Comparison of ENCODE assay signal across 1 cellular context in the genomic region with DNA sequence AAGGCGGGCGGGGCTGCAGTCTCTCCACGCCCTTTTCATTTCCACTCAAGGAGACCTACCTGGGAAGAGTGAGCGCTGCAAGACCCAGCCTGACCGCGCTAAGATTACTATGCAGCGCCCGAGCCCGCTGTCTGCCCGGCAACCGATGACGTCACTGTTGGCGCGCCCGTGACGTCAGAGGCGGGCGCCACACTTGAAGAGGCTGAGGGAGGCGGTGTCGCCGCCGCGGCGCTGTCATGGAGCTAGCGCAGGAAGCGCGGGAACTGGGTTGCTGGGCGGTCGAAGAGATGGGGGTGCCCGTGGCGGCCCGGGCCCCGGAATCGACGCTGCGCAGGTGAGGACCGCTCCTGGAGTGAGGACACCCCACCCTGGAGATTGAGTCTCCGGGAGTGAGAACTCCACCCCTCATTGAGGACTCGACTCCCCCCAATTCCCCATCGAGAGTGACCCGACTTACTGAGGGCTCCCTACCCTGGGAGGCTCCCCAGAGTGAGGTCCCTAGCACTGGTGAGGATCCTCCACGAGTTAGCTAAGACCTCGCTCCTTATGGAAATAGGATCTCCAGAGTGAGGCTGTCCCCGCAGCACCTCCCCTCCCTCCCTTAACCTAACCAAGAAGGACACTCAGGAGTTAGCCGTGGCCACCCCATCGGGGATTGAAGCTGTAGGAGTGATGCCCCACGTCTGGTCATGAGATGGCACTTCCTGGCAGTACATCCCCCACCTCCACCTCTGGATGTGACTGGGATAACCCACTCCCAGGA.
TF ChIP-seq lines count a peak whose summit lies in the region.

A gene with protein sequence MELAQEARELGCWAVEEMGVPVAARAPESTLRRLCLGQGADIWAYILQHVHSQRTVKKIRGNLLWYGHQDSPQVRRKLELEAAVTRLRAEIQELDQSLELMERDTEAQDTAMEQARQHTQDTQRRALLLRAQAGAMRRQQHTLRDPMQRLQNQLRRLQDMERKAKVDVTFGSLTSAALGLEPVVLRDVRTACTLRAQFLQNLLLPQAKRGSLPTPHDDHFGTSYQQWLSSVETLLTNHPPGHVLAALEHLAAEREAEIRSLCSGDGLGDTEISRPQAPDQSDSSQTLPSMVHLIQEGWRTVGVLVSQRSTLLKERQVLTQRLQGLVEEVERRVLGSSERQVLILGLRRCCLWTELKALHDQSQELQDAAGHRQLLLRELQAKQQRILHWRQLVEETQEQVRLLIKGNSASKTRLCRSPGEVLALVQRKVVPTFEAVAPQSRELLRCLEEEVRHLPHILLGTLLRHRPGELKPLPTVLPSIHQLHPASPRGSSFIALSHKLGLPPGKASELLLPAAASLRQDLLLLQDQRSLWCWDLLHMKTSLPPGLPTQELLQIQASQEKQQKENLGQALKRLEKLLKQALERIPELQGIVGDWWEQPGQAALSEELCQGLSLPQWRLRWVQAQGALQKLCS (plus strand): TSS at position 177 of the 763 bp plus-strand sequence. CDS start 60 bp downstream, at position 237.

TF ChIP-seq in K562, 482 proteins besides CTCF, POLR2A, EP300 and RAD21 (continued from another document and continues in another):
- TF ChIP-seq, protein P1, sequence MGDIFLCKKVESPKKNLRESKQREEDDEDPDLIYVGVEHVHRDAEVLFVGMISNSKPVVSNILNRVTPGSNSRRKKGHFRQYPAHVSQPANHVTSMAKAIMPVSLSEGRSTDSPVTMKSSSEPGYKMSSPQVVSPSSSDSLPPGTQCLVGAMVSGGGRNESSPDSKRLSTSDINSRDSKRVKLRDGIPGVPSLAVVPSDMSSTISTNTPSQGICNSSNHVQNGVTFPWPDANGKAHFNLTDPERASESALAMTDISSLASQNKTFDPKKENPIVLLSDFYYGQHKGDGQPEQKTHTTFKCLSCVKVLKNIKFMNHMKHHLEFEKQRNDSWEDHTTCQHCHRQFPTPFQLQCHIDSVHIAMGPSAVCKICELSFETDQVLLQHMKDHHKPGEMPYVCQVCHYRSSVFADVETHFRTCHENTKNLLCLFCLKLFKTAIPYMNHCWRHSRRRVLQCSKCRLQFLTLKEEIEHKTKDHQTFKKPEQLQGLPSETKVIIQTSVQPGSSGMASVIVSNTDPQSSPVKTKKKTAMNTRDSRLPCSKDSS (IDR thresholded peaks at IDR 0.05; ENCODE audit: low read depth, partially characterized antibody), result no peak
- TF ChIP-seq, protein P2, sequence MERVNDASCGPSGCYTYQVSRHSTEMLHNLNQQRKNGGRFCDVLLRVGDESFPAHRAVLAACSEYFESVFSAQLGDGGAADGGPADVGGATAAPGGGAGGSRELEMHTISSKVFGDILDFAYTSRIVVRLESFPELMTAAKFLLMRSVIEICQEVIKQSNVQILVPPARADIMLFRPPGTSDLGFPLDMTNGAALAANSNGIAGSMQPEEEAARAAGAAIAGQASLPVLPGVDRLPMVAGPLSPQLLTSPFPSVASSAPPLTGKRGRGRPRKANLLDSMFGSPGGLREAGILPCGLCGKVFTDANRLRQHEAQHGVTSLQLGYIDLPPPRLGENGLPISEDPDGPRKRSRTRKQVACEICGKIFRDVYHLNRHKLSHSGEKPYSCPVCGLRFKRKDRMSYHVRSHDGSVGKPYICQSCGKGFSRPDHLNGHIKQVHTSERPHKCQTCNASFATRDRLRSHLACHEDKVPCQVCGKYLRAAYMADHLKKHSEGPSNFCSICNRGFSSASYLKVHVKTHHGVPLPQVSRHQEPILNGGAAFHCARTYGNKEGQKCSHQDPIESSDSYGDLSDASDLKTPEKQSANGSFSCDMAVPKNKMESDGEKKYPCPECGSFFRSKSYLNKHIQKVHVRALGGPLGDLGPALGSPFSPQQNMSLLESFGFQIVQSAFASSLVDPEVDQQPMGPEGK (CRISPR knock-in tag; IDR thresholded peaks at IDR 0.05; ENCODE audit: borderline replicate concordance), result no peak
- TF ChIP-seq ARHGAP35 (IDR thresholded peaks at IDR 0.05; ENCODE audit: partially characterized antibody) (no peak), XRCC3 (IDR thresholded peaks at IDR 0.05) (no peak), MTF1 (CRISPR knock-in tag; IDR thresholded peaks at IDR 0.05; ENCODE audit: borderline replicate concordance) (no peak), ZNF696 (CRISPR knock-in tag; conservative IDR thresholded peaks at IDR 0.05) (no peak), SREBF2 (CRISPR knock-in tag; IDR thresholded peaks at IDR 0.05) (no peak), CSDE1 (IDR thresholded peaks at IDR 0.05) (peak in 1 of 2 experiments; percentile 98; a peak in 2 of 4 replicates), ZNF551 (CRISPR knock-in tag; IDR thresholded peaks at IDR 0.05) (no peak), ILK (tag; IDR thresholded peaks at IDR 0.05; ENCODE audit: borderline replicate concordance, low read depth) (no peak), FOXM1 (IDR thresholded peaks at IDR 0.05; ENCODE audit: low read depth) (no peak), FOXM1 (CRISPR knock-in tag; IDR thresholded peaks at IDR 0.05; ENCODE audit: low read depth) (no peak), GTF2F1 (IDR thresholded peaks at IDR 0.05; ENCODE audit: low read depth, low read length) (peak; percentile 98; the same call in 1 of the 2 replicates), CBFA2T2 (conservative IDR thresholded peaks at IDR 0.05) (no peak), KDM4B (IDR thresholded peaks at IDR 0.05; ENCODE audit: borderline replicate concordance in 2 of 2, low read depth in 1 of 2) (0 out of 4 replicates have a peak, but pooled peaks of 1 of the 2 experiments have one; percentile 68), KDM2B (CRISPR knock-in tag; IDR thresholded peaks at IDR 0.05) (peak; percentile 88), HDAC6 (IDR thresholded peaks at IDR 0.05; ENCODE audit: low read depth, low read length) (no peak), MTA3 (IDR thresholded peaks at IDR 0.05; ENCODE audit: borderline replicate concordance) (peak; percentile 57; the same call in 1 of the 2 replicates), TARDBP (IDR thresholded peaks at IDR 0.05) (no peak), ARID1B (IDR thresholded peaks at IDR 0.05) (no peak; the same call in 1 of the 2 replicates), NCOR1 (IDR thresholded peaks at IDR 0.05) (no peak), ZNF436 (CRISPR knock-in tag; IDR thresholded peaks at IDR 0.05) (no peak), BDP1 (IDR thresholded peaks at IDR 0.05; ENCODE audit: insufficient read depth, insufficient read length) (no peak), TEAD1 (CRISPR knock-in tag; IDR thresholded peaks at IDR 0.05) (peak in 1 of 2 experiments; percentile 75; a peak in 1 of 4 replicates), RFX5 (IDR thresholded peaks at IDR 0.05; ENCODE audit: low read depth, low read length) (peak; percentile 100), TCFL5 (CRISPR knock-in tag; conservative IDR thresholded peaks at IDR 0.05) (no peak), ZFX (CRISPR knock-in tag; IDR thresholded peaks at IDR 0.05) (no peak), U2AF1 (optimal IDR thresholded peaks at IDR 0.05; ENCODE audit: low read depth, low read length) (no peak), NRF1 (conservative IDR thresholded peaks at IDR 0.05 in 1 of 2, IDR thresholded peaks at IDR 0.05 in 1 of 2) (peak; percentile 73 to 80), GATA2 (CRISPR knock-in tag; IDR thresholded peaks at IDR 0.05) (no peak), WHSC1 (IDR thresholded peaks at IDR 0.05; ENCODE audit: low read length) (no peak), PCBP1 (IDR thresholded peaks at IDR 0.05; ENCODE audit: low read depth, low read length, poor library complexity, severe bottlenecking) (peak; percentile 49), KLF13 (tag; IDR thresholded peaks at IDR 0.05; ENCODE audit: borderline replicate concordance, low read depth) (peak; percentile 64; the same call in 1 of the 2 replicates), PTTG1 (tag; IDR thresholded peaks at IDR 0.05; ENCODE audit: low read depth) (no peak), E2F3 (CRISPR knock-in tag; IDR thresholded peaks at IDR 0.05) (peak; percentile 97), ZBTB8A (IDR thresholded peaks at IDR 0.05; ENCODE audit: partially characterized antibody) (no peak), HDAC2 (IDR thresholded peaks at IDR 0.05) (no peak)
- TF ChIP-seq, protein P3, sequence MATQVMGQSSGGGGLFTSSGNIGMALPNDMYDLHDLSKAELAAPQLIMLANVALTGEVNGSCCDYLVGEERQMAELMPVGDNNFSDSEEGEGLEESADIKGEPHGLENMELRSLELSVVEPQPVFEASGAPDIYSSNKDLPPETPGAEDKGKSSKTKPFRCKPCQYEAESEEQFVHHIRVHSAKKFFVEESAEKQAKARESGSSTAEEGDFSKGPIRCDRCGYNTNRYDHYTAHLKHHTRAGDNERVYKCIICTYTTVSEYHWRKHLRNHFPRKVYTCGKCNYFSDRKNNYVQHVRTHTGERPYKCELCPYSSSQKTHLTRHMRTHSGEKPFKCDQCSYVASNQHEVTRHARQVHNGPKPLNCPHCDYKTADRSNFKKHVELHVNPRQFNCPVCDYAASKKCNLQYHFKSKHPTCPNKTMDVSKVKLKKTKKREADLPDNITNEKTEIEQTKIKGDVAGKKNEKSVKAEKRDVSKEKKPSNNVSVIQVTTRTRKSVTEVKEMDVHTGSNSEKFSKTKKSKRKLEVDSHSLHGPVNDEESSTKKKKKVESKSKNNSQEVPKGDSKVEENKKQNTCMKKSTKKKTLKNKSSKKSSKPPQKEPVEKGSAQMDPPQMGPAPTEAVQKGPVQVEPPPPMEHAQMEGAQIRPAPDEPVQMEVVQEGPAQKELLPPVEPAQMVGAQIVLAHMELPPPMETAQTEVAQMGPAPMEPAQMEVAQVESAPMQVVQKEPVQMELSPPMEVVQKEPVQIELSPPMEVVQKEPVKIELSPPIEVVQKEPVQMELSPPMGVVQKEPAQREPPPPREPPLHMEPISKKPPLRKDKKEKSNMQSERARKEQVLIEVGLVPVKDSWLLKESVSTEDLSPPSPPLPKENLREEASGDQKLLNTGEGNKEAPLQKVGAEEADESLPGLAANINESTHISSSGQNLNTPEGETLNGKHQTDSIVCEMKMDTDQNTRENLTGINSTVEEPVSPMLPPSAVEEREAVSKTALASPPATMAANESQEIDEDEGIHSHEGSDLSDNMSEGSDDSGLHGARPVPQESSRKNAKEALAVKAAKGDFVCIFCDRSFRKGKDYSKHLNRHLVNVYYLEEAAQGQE (CRISPR knock-in tag; IDR thresholded peaks at IDR 0.05; ENCODE audit: low read depth), result 0 out of 2 replicates have a peak, but pooled peaks have one; percentile 51
- TF ChIP-seq, protein P4, sequence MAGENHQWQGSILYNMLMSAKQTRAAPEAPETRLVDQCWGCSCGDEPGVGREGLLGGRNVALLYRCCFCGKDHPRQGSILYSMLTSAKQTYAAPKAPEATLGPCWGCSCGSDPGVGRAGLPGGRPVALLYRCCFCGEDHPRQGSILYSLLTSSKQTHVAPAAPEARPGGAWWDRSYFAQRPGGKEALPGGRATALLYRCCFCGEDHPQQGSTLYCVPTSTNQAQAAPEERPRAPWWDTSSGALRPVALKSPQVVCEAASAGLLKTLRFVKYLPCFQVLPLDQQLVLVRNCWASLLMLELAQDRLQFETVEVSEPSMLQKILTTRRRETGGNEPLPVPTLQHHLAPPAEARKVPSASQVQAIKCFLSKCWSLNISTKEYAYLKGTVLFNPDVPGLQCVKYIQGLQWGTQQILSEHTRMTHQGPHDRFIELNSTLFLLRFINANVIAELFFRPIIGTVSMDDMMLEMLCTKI (IDR thresholded peaks at IDR 0.05; ENCODE audit: partially characterized antibody), result no peak
- TF ChIP-seq, protein P5, sequence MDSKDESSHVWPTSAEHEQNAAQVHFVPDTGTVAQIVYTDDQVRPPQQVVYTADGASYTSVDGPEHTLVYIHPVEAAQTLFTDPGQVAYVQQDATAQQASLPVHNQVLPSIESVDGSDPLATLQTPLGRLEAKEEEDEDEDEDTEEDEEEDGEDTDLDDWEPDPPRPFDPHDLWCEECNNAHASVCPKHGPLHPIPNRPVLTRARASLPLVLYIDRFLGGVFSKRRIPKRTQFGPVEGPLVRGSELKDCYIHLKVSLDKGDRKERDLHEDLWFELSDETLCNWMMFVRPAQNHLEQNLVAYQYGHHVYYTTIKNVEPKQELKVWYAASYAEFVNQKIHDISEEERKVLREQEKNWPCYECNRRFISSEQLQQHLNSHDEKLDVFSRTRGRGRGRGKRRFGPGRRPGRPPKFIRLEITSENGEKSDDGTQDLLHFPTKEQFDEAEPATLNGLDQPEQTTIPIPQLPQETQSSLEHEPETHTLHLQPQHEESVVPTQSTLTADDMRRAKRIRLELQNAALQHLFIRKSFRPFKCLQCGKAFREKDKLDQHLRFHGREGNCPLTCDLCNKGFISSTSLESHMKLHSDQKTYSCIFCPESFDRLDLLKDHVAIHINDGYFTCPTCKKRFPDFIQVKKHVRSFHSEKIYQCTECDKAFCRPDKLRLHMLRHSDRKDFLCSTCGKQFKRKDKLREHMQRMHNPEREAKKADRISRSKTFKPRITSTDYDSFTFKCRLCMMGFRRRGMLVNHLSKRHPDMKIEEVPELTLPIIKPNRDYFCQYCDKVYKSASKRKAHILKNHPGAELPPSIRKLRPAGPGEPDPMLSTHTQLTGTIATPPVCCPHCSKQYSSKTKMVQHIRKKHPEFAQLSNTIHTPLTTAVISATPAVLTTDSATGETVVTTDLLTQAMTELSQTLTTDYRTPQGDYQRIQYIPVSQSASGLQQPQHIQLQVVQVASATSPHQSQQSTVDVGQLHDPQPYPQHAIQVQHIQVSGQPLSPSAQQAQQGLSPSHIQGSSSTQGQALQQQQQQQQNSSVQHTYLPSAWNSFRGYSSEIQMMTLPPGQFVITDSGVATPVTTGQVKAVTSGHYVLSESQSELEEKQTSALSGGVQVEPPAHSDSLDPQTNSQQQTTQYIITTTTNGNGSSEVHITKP (IDR thresholded peaks at IDR 0.05; ENCODE audit: partially characterized antibody), result peak; percentile 81
- TF ChIP-seq, protein P6, sequence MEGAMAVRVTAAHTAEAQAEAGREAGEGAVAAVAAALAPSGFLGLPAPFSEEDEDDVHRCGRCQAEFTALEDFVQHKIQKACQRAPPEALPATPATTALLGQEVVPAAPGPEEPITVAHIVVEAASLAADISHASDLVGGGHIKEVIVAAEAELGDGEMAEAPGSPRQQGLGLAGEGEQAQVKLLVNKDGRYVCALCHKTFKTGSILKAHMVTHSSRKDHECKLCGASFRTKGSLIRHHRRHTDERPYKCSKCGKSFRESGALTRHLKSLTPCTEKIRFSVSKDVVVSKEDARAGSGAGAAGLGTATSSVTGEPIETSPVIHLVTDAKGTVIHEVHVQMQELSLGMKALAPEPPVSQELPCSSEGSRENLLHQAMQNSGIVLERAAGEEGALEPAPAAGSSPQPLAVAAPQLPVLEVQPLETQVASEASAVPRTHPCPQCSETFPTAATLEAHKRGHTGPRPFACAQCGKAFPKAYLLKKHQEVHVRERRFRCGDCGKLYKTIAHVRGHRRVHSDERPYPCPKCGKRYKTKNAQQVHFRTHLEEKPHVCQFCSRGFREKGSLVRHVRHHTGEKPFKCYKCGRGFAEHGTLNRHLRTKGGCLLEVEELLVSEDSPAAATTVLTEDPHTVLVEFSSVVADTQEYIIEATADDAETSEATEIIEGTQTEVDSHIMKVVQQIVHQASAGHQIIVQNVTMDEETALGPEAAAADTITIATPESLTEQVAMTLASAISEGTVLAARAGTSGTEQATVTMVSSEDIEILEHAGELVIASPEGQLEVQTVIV (CRISPR knock-in tag; IDR thresholded peaks at IDR 0.05; ENCODE audit: borderline replicate concordance), result no peak
- TF ChIP-seq, protein P7, sequence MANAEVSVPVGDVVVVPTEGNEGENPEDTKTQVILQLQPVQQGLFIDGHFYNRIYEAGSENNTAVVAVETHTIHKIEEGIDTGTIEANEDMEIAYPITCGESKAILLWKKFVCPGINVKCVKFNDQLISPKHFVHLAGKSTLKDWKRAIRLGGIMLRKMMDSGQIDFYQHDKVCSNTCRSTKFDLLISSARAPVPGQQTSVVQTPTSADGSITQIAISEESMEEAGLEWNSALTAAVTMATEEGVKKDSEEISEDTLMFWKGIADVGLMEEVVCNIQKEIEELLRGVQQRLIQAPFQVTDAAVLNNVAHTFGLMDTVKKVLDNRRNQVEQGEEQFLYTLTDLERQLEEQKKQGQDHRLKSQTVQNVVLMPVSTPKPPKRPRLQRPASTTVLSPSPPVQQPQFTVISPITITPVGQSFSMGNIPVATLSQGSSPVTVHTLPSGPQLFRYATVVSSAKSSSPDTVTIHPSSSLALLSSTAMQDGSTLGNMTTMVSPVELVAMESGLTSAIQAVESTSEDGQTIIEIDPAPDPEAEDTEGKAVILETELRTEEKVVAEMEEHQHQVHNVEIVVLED (CRISPR knock-in tag; IDR thresholded peaks at IDR 0.05), result peak; percentile 74
